Comparison of ENCODE assay signal across 8 cellular contexts in genomic region chr18:32158108-32158624, GRCh38. TPM values are rescaled to one million over a fixed set of nuclear protein-coding genes. Genes with fewer than 3 reads are reported as not detected.
A peak's percentile ranks its signal among the peaks of the same experiment; 100 is the strongest.
DNase-seq lines count a peak whose midpoint lies in the region; ATAC-seq and TF ChIP-seq lines count a peak whose summit lies in the region.

No MANE protein-coding gene starts in this region.

- H3K27ac ChIP-seq in SK-N-SH (ENCODE audit: low read depth in 2 of 2, low read length in 1 of 2) (no peak overlapping the region), upper lobe of right lung (no peak overlapping the region)

- WGBS in SK-N-SH (ENCODE audit: low lambda C conversion rate), result 30% methylated on average over 22 of the region's 22 CpGs

- no peaks in the 10 kb centered on the region for H3F3A ChIP-seq in SK-N-SH (replicated peaks; ENCODE audit: insufficient read depth)

- H3K9me2 ChIP-seq in SK-N-SH, result no peaks in the 10 kb centered on the region

- peak; percentile 98 for ATAC-seq in HG02642 (IDR thresholded peaks at IDR 0.05; ENCODE audit: poor library complexity, unreplicated experiment)
- ATAC-seq in activated naive CD4-positive, alpha-beta T cell treated with anti-CD3 and anti-CD28 coated beads, Interleukin-2, amount 50 U/mL, for 72 hours, result peak; percentile 92 to 94
- peak; percentile 99 for ATAC-seq in upper lobe of right lung

- no peak for TF ChIP-seq EP300 in SK-N-SH (IDR thresholded peaks at IDR 0.05; ENCODE audit: borderline replicate concordance in 1 of 2, low read depth in 1 of 2, low read length in 1 of 2)

- H3K4me3 ChIP-seq in SK-N-SH (ENCODE audit: low read depth in 2 of 2, low read length in 1 of 2), result peak overlapping the region in 1 of 2 experiments; percentile 45; a peak in 1 of 4 replicates
- H3K4me3 ChIP-seq in upper lobe of right lung, result peak overlapping the region; percentile 39

- H3K36me3 ChIP-seq in SK-N-SH (replicated peaks in 1 of 2; ENCODE audit: control insufficient read depth in 1 of 2, insufficient read depth in 2 of 2, low read length in 1 of 2) (no peaks in the 10 kb centered on the region), upper lobe of right lung (no peaks in the 10 kb centered on the region)

- H3K4me1 ChIP-seq in SK-N-SH (ENCODE audit: control insufficient read depth in 1 of 2, insufficient read depth in 2 of 2, low read depth in 1 of 2, low read length in 1 of 2) (no peaks in the 10 kb centered on the region; a peak in 1 of 4 replicates), upper lobe of right lung (peaks cover 3% of the 10 kb centered on the region)

- H3K9me3 ChIP-seq in SK-N-SH, result no peaks in the 10 kb centered on the region
- H3K9me3 ChIP-seq in upper lobe of right lung, result no peaks in the 10 kb centered on the region

- intact Hi-C loops in posterior vena cava (cut with DNase I) (loop anchor here (5.0 to 10.0 kb wide), 2 partner anchors 394 to 397 kb away; no protein-coding TSS in a partner anchor), upper lobe of right lung (cut with DNase I) (loop anchor here (5.0 kb wide), 1 partner anchor 394 kb away; no protein-coding TSS in a partner anchor)

- no peaks in the 10 kb centered on the region for H3K4me1 Mint-ChIP-seq in glutamatergic neuron (ENCODE audit: low read depth, unreplicated experiment)

- TF ChIP-seq RAD21 in SK-N-SH (IDR thresholded peaks at IDR 0.05; ENCODE audit: low read length), result peak; percentile 99

- H3K9me3 Mint-ChIP-seq in activated naive CD4-positive, alpha-beta T cell treated with anti-CD3 and anti-CD28 coated beads, Interleukin-2, amount 50 U/mL, for 72 hours, result no peaks in the 10 kb centered on the region
- H3K9me3 Mint-ChIP-seq in glutamatergic neuron (ENCODE audit: unreplicated experiment), result peaks cover 2% of the 10 kb centered on the region

- CTCF ChIA-PET in SK-N-SH (lab: Yijun Ruan, JAX), result interaction anchor here (0.6 to 11.8 kb wide), 63 partner anchors 9 to 560 kb away, joined by 3 to 182 read pairs (median 5); partner anchors contain the start of gene GAREM1

- no peaks in the 10 kb centered on the region for H3K79me2 ChIP-seq in SK-N-SH (ENCODE audit: insufficient read depth)

- POLR2A ChIA-PET in SK-N-SH (lab: Yijun Ruan, JAX), result no interaction called here

- H4K20me1 ChIP-seq in SK-N-SH (ENCODE audit: insufficient read depth), result no peaks in the 10 kb centered on the region

- no peaks in the 10 kb centered on the region for H3K27me3 ChIP-seq in SK-N-SH (ENCODE audit: insufficient read depth)
- H3K27me3 ChIP-seq in upper lobe of right lung, result no peaks in the 10 kb centered on the region

- H3K4me3 Mint-ChIP-seq in glutamatergic neuron (ENCODE audit: unreplicated experiment), result peak overlapping the region; percentile 31

- no peak overlapping the region for H3K27ac Mint-ChIP-seq in activated naive CD4-positive, alpha-beta T cell treated with anti-CD3 and anti-CD28 coated beads, Interleukin-2, amount 50 U/mL, for 72 hours
- H3K27ac Mint-ChIP-seq in glutamatergic neuron (ENCODE audit: unreplicated experiment), result no peak overlapping the region

- H3K4me2 ChIP-seq in SK-N-SH, result 0 out of 2 replicates have a peak overlapping the region, but pooled peaks have one; percentile 24

- H3K9ac ChIP-seq in SK-N-SH, result no peak overlapping the region

- TF ChIP-seq CTCF in GM12872 (IDR thresholded peaks at IDR 0.05; ENCODE audit: insufficient read depth, low read depth, low read length), result peak; percentile 85
- peak; percentile 84 for TF ChIP-seq CTCF in SK-N-SH (IDR thresholded peaks at IDR 0.05)
- TF ChIP-seq CTCF in glutamatergic neuron (IDR thresholded peaks at IDR 0.05; ENCODE audit: partially characterized antibody, unreplicated experiment), result peak; percentile 89
- TF ChIP-seq CTCF in upper lobe of right lung (IDR thresholded peaks at IDR 0.05), result peak; percentile 83

- DNase-seq in NCI-H1048 (lab: John Stamatoyannopoulos, UW) (peak; percentile 71), SK-N-SH (peak; percentile 76), glutamatergic neuron (peak; percentile 75), posterior vena cava (ENCODE audit: low spot score) (peak; percentile 91), upper lobe of right lung (peak; percentile 75)
- DNase-seq in activated naive CD4-positive, alpha-beta T cell treated with anti-CD3 and anti-CD28 coated beads, Interleukin-2, amount 50 U/mL, for 72 hours (ENCODE audit: low spot score in 2 of 2), result peak; percentile 58 to 65

- H3K36me3 Mint-ChIP-seq in activated naive CD4-positive, alpha-beta T cell treated with anti-CD3 and anti-CD28 coated beads, Interleukin-2, amount 50 U/mL, for 72 hours, result no peaks in the 10 kb centered on the region
- H3K36me3 Mint-ChIP-seq in glutamatergic neuron (ENCODE audit: unreplicated experiment), result no peaks in the 10 kb centered on the region

- no peaks in the 10 kb centered on the region for H3K27me3 Mint-ChIP-seq in glutamatergic neuron (ENCODE audit: unreplicated experiment)

- peak overlapping the region; percentile 83; the same call in 1 of the 2 replicates for H2AFZ ChIP-seq in SK-N-SH (ENCODE audit: low read depth)

TF ChIP-seq in SK-N-SH, 30 proteins besides CTCF, POLR2A, EP300 and RAD21:
- TF ChIP-seq FOSL2 (IDR thresholded peaks at IDR 0.05; ENCODE audit: borderline replicate concordance, low read depth), result no peak
- no peak for TF ChIP-seq ZBTB33 (IDR thresholded peaks at IDR 0.05; ENCODE audit: borderline replicate concordance, low read depth)
- peak; percentile 26 for TF ChIP-seq CHD2 (IDR thresholded peaks at IDR 0.05; ENCODE audit: low read length, partially characterized antibody)
- TF ChIP-seq SMC3 (IDR thresholded peaks at IDR 0.05; ENCODE audit: low read depth, low read length), result peak; percentile 94
- no peak for TF ChIP-seq FOXJ3 (CRISPR knock-in tag; IDR thresholded peaks at IDR 0.05)

RNA-seq across cellular contexts. Expression of gene MEP1B, which starts 31.7 kb away (rescaled TPM):
- polyA plus RNA-seq in SK-N-SH (2012; rRNA removed), result not detected in 2 replicates
- 0.01 TPM in 2 replicates for polyA plus RNA-seq in SK-N-SH (2012; cell fraction: cytosol; rRNA removed)
- 0.06 TPM in 1 of 2 replicates, not detected in the other for polyA plus RNA-seq in SK-N-SH (2012; cell fraction: nucleus; rRNA removed)
- under 1 TPM in 1 of 2 donors, not detected in 1; 0.35 TPM for total RNA-seq in activated naive CD4-positive, alpha-beta T cell treated with anti-CD3 and anti-CD28 coated beads, Interleukin-2, amount 50 U/mL, for 72 hours
- not detected for total RNA-seq in glutamatergic neuron (ENCODE audit: unreplicated experiment)
- total RNA-seq in posterior vena cava, result not detected
- not detected for total RNA-seq in upper lobe of right lung
